31 cellular contexts compared by ENCODE assay signal in genomic region chr11:72935705-72936104, GRCh38.
A peak's percentile ranks its signal among the peaks of the same experiment; 100 is the strongest.
DNase-seq lines count a peak whose midpoint lies in the region; ATAC-seq, FAIRE-seq and TF ChIP-seq lines count a peak whose summit lies in the region.
"Had no signal": no experiment of that assay in that cellular context is flagged by ENCODE, and none has a peak within 500 bp of the region (broad histone marks: within the 10 kb centered on the region; RNA-seq: fewer than 3 reads in every experiment).

No MANE protein-coding gene starts in this region.

- peak overlapping the region; percentile 14 for H3K27ac ChIP-seq in endothelial cell of umbilical vein (ENCODE audit: insufficient read depth, low read depth, low read length)
- H3K27ac ChIP-seq: gastrocnemius medialis, GM23248, transverse colon had no signal

- no peaks in the 10 kb centered on the region for H3K9me3 Mint-ChIP-seq in stimulated activated naive B cell treated with anti-CD40 and anti-IgM and Interleukin-4, amounts not matched to agents 10 μg/mL and 1 μg/mL and 100 μg/mL, for 72 hours
- H3K9me3 Mint-ChIP-seq: activated naive CD4-positive, alpha-beta T cell treated with anti-CD3 and anti-CD28 coated beads, Interleukin-2, amount 10 ng/mL, durations not matched to agents 7 days and 5 days; activated T-helper 1 cell treated with anti-CD3 and anti-CD28 coated beads, Interleukin-12 subunit alpha, Interleukin-12 subunit beta, Interleukin-2, Interleukin-4 antibody, amounts not matched to agents 30 ng/mL and 10 ng/mL and 1 ng/mL, durations not matched to agents 14 hours and 24 hours and 36 hours; CD4-positive, CD25-positive, alpha-beta regulatory T cell; naive thymus-derived CD8-positive, alpha-beta T cell had no signal

- H3K9me1 ChIP-seq in endothelial cell of umbilical vein (replicated peaks; ENCODE audit: control insufficient read depth, extremely low read depth, insufficient read depth, low read length): no peaks in the 10 kb centered on the region

- H3K27me3 Mint-ChIP-seq in stimulated activated naive B cell treated with anti-CD40 and anti-IgM and Interleukin-4, amounts not matched to agents 10 μg/mL and 1 μg/mL and 100 μg/mL, for 72 hours: no peaks in the 10 kb centered on the region
- H3K27me3 Mint-ChIP-seq: activated naive CD4-positive, alpha-beta T cell treated with anti-CD3 and anti-CD28 coated beads, Interleukin-2, amount 10 ng/mL, durations not matched to agents 7 days and 5 days; CD4-positive, CD25-positive, alpha-beta regulatory T cell; naive thymus-derived CD8-positive, alpha-beta T cell had no signal

- BruUV-seq in endothelial cell of umbilical vein (replicated peaks; lab: Mats Ljungman, UMichigan): no TSS peak

- H3K9ac ChIP-seq in endothelial cell of umbilical vein (replicated peaks; ENCODE audit: extremely low read depth, insufficient read depth, low read length): no peak overlapping the region
- H3K9ac ChIP-seq: GM23248 had no signal

- dilution Hi-C loops in endothelial cell of umbilical vein (cut with MboI; ENCODE audit: extremely low pct_ligation_motif_present, low sequenced_read_pairs): no loop called here

- no peak for ATAC-seq in stimulated activated naive B cell treated with anti-CD40 and anti-IgM and Interleukin-4, amounts not matched to agents 10 μg/mL and 1 μg/mL and 100 μg/mL, for 72 hours (replicated peaks)
- no peak for ATAC-seq in mucosa of descending colon
- ATAC-seq: gastrocnemius medialis; GM12878; left cardiac atrium; naive thymus-derived CD8-positive, alpha-beta T cell had no signal

- H3K36me3 ChIP-seq in endothelial cell of umbilical vein (ENCODE audit: control insufficient read depth in 2 of 2, extremely low read depth in 1 of 2, insufficient read depth in 2 of 2, low read length in 2 of 2): no peaks in the 10 kb centered on the region
- no peaks in the 10 kb centered on the region for H3K36me3 ChIP-seq in mucosa of descending colon (ENCODE audit: low read depth)
- H3K36me3 ChIP-seq: esophagus squamous epithelium, gastrocnemius medialis, transverse colon had no signal

- POLR2A ChIA-PET in endothelial cell of umbilical vein (lab: Charles Lee): no interaction called here

- peaks cover 31% of the 10 kb centered on the region for H3K4me1 ChIP-seq in endothelial cell of umbilical vein (ENCODE audit: control insufficient read depth, extremely low read depth, insufficient read depth, low read length)
- H3K4me1 ChIP-seq in mucosa of descending colon (ENCODE audit: low read depth): peaks cover 5% of the 10 kb centered on the region

- no peaks in the 10 kb centered on the region for H3K27me3 ChIP-seq in endothelial cell of umbilical vein (ENCODE audit: control insufficient read depth in 2 of 2, insufficient read depth in 2 of 2, low read length in 2 of 2)
- H3K27me3 ChIP-seq: esophagus squamous epithelium, gastrocnemius medialis, transverse colon had no signal

- peak overlapping the region; percentile 17 for H3K27ac Mint-ChIP-seq in stimulated activated naive B cell treated with anti-CD40 and anti-IgM and Interleukin-4, amounts not matched to agents 10 μg/mL and 1 μg/mL and 100 μg/mL, for 72 hours
- H3K27ac Mint-ChIP-seq: activated naive CD4-positive, alpha-beta T cell treated with anti-CD3 and anti-CD28 coated beads, Interleukin-2, amount 10 ng/mL, durations not matched to agents 7 days and 5 days; activated T-helper 1 cell treated with anti-CD3 and anti-CD28 coated beads, Interleukin-12 subunit alpha, Interleukin-12 subunit beta, Interleukin-2, Interleukin-4 antibody, amounts not matched to agents 30 ng/mL and 10 ng/mL and 1 ng/mL, durations not matched to agents 14 hours and 24 hours and 36 hours; naive thymus-derived CD8-positive, alpha-beta T cell had no signal

- peaks cover 10 to 28% of the 10 kb centered on the region in 2 donors for H3K4me1 Mint-ChIP-seq in stimulated activated naive B cell treated with anti-CD40 and anti-IgM and Interleukin-4, amounts not matched to agents 10 μg/mL and 1 μg/mL and 100 μg/mL, for 72 hours
- H3K4me1 Mint-ChIP-seq: activated naive CD4-positive, alpha-beta T cell treated with anti-CD3 and anti-CD28 coated beads, Interleukin-2, amount 10 ng/mL, durations not matched to agents 7 days and 5 days had no signal

- intact Hi-C loops in endothelial cell of umbilical vein (cut with micrococcal nuclease): no loop called here
- intact Hi-C loops in mucosa of descending colon (cut with DNase I, micrococcal nuclease): no loop called here

- H2AFZ ChIP-seq in endothelial cell of umbilical vein (ENCODE audit: low read depth, low read length): no peak overlapping the region
- H2AFZ ChIP-seq: GM23248 had no signal

- TF ChIP-seq POLR2A in endothelial cell of umbilical vein (IDR thresholded peaks at IDR 0.05; ENCODE audit: low read depth, low read length): no peak

- H3K9me3 ChIP-seq in endothelial cell of umbilical vein (replicated peaks; ENCODE audit: control insufficient read depth, insufficient read depth, low read length) (no peaks in the 10 kb centered on the region), mucosa of descending colon (no peaks in the 10 kb centered on the region)
- H3K9me3 ChIP-seq: esophagus squamous epithelium, gastrocnemius medialis, transverse colon had no signal

- no peaks in the 10 kb centered on the region for H4K20me1 ChIP-seq in endothelial cell of umbilical vein (replicated peaks; ENCODE audit: control insufficient read depth, extremely low read depth, insufficient read depth, low read length)

- DNase-seq in CD1c-positive myeloid dendritic cell (ENCODE audit: extremely low spot score) (peak; percentile 59), MV-4-11 (lab: John Stamatoyannopoulos, UW) (peak; percentile 27), endothelial cell of umbilical vein (ENCODE audit: low read depth, low spot score) (peak; percentile 71), mucosa of descending colon (no peak), cerebellar nuclear complex (lab: John Stamatoyannopoulos, UW) (no peak), putamen (ENCODE audit: low spot score) (no peak)
- DNase-seq in stimulated activated naive B cell treated with anti-CD40 and anti-IgM and Interleukin-4, amounts not matched to agents 10 μg/mL and 1 μg/mL and 100 μg/mL, for 72 hours: no peak
- DNase-seq: activated CD4-positive, alpha-beta T cell treated with anti-CD3 and anti-CD28 coated beads, Interleukin-2, amount 50 U/mL, for 48 hours; activated CD8-positive, alpha-beta memory T cell treated with anti-CD3 and anti-CD28 coated beads, Interleukin-2, amount 50 U/mL, for 4 hours; activated naive CD4-positive, alpha-beta T cell treated with anti-CD3 and anti-CD28 coated beads, Interleukin-2, amount 10 ng/mL, durations not matched to agents 7 days and 5 days; amniotic stem cell; CD4-positive, CD25-positive, alpha-beta regulatory T cell; cortex of kidney; esophagus squamous epithelium; gastrocnemius medialis; GM23248; left cardiac atrium; naive thymus-derived CD8-positive, alpha-beta T cell; NCI-H1092; NCI-H187; NCI-H2171; NCI-H510A treated with DMSO at 0.1 percent for 48 hours; retina; small intestine; stimulated activated CD4-positive, alpha-beta T cell treated with anti-CD3 and anti-CD28 coated beads, Interleukin-1b, Interleukin-23, amount 100 ng/mL, for 48 hours; stimulated activated CD8-positive, alpha-beta memory T cell treated with anti-CD3 and anti-CD28 coated beads, Interleukin-4, amount 100 ng/mL, for 48 hours; T-helper 1 cell; transverse colon had no signal

- peaks cover 2% of the 10 kb centered on the region for H3K79me2 ChIP-seq in endothelial cell of umbilical vein (ENCODE audit: control insufficient read depth, insufficient read depth, low read length)

- FAIRE-seq in endothelial cell of umbilical vein (lab: Jason Lieb, UNC): peak; percentile 4
- FAIRE-seq: GM12878, RCC 7860, small intestine had no signal

- CTCF ChIA-PET in endothelial cell of umbilical vein (lab: Charles Lee): interaction anchor here (1.1 to 1.3 kb wide), 3 partner anchors 11 to 242 kb away, joined by 3 to 5 read pairs (median 4); no protein-coding TSS in a partner anchor

- peaks cover 9 to 12% of the 10 kb centered on the region in 2 donors for H3K36me3 Mint-ChIP-seq in stimulated activated naive B cell treated with anti-CD40 and anti-IgM and Interleukin-4, amounts not matched to agents 10 μg/mL and 1 μg/mL and 100 μg/mL, for 72 hours
- H3K36me3 Mint-ChIP-seq: activated naive CD4-positive, alpha-beta T cell treated with anti-CD3 and anti-CD28 coated beads, Interleukin-2, amount 10 ng/mL, durations not matched to agents 7 days and 5 days had no signal

- H3K4me2 ChIP-seq in endothelial cell of umbilical vein (ENCODE audit: insufficient read depth, low read length): peak overlapping the region; percentile 75

- H3K4me3 Mint-ChIP-seq in stimulated activated naive B cell treated with anti-CD40 and anti-IgM and Interleukin-4, amounts not matched to agents 10 μg/mL and 1 μg/mL and 100 μg/mL, for 72 hours: no peak overlapping the region
- H3K4me3 Mint-ChIP-seq: activated naive CD4-positive, alpha-beta T cell treated with anti-CD3 and anti-CD28 coated beads, Interleukin-2, amount 10 ng/mL, durations not matched to agents 7 days and 5 days; activated T-helper 1 cell treated with anti-CD3 and anti-CD28 coated beads, Interleukin-12 subunit alpha, Interleukin-12 subunit beta, Interleukin-2, Interleukin-4 antibody, amounts not matched to agents 30 ng/mL and 10 ng/mL and 1 ng/mL, durations not matched to agents 14 hours and 24 hours and 36 hours; CD4-positive, CD25-positive, alpha-beta regulatory T cell; naive thymus-derived CD8-positive, alpha-beta T cell had no signal

- TF ChIP-seq CTCF in endothelial cell of umbilical vein (IDR thresholded peaks at IDR 0.05; ENCODE audit: extremely low read depth in 1 of 2, insufficient read depth in 1 of 2, low read depth in 1 of 2, low read length in 2 of 2): no peak
- no peak for TF ChIP-seq CTCF in mucosa of descending colon (IDR thresholded peaks at IDR 0.05)

- H3K4me3 ChIP-seq in endothelial cell of umbilical vein (replicated peaks in 1 of 3; ENCODE audit: insufficient read depth in 1 of 3, low read depth in 1 of 3, low read length in 3 of 3): peak overlapping the region in 1 of 3 experiments; percentile 20
- H3K4me3 ChIP-seq in mucosa of descending colon: no peak overlapping the region
- H3K4me3 ChIP-seq: esophagus squamous epithelium, gastrocnemius medialis, GM12878, GM23248, transverse colon had no signal

TF ChIP-seq in endothelial cell of umbilical vein, 7 proteins besides CTCF, POLR2A, EP300 and RAD21 (continues in another document):
- TF ChIP-seq POLR2AphosphoS5 (IDR thresholded peaks at IDR 0.05; ENCODE audit: insufficient read depth, low read depth, low read length) (no peak), MYC (IDR thresholded peaks at IDR 0.05; ENCODE audit: low read depth, low read length) (no peak), EZH2 (IDR thresholded peaks at IDR 0.05; ENCODE audit: borderline replicate concordance, low read depth, low read length, severe bottlenecking) (no peak), JUN (IDR thresholded peaks at IDR 0.05; ENCODE audit: borderline replicate concordance, insufficient read depth, insufficient read length, low read depth) (no peak), MAX (IDR thresholded peaks at IDR 0.05; ENCODE audit: insufficient read depth, insufficient read length) (no peak), GATA2 (IDR thresholded peaks at IDR 0.05; ENCODE audit: insufficient read depth, insufficient read length, low read depth, low read length) (no peak)

Comparison
In these comparisons a context has a peak if more than half of its experiments do, and no peak if none do; other contexts are left out.
1. DNase-seq: peak in CD1c-positive myeloid dendritic cell (single experiment), MV-4-11 (single experiment) and endothelial cell of umbilical vein (single experiment); none in stimulated activated naive B cell treated with anti-CD40 and anti-IgM and Interleukin-4, amounts not matched to agents 10 μg/mL and 1 μg/mL and 100 μg/mL, for 72 hours (single experiment), mucosa of descending colon (0 of 3), cerebellar nuclear complex (0 of 2) and putamen (single experiment).